ENCODE assay signal across 8 cellular contexts in the genomic region with DNA sequence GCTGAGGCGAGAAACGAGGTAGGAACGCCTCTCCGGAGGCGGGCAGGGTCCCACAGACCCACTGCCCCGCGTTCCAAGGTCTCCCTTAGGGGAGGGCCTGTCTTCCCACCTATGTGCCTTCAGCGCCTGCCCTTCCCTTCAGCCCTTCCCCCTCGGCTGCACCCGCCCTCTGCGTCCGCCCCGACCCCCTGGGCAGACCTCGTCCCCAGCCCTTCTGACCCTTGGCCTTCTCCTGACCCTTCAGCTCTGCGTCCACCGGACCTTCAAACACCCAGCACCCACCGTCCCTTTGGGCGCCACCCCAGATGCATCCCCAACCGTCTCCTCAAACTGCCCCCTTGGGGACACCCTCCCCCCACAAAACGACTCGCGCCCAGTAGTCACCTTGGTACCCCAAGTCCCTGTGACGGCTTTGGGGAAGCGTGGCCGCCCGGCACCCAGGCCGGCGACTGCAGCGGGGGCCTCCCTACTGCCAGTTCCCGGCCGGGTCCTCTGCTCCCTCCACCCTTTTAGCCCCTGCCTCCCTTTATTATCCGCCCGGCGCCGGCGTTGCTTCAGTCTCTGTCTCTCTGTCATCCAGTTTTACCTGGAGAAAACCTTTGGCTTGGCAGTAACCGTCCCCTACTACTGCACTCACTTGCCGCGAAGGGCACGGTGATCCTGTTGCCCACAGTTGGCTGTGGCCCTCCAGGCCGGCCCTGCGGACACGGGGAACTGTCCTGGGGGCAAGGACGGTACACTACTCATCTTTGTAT. TPM values are rescaled to one million over a fixed set of nuclear protein-coding genes. Genes with fewer than 3 reads are reported as not detected.
A peak's percentile ranks its signal among the peaks of the same experiment; 100 is the strongest.
DNase-seq lines count a peak whose midpoint lies in the region; ATAC-seq and TF ChIP-seq lines count a peak whose summit lies in the region.

No MANE protein-coding gene starts in this region.

- intact Hi-C loops in vagina (cut with DNase I) = loop anchor here (5.0 kb wide), 1 partner anchor 112 kb away; no protein-coding TSS in a partner anchor

- peak overlapping the region; percentile 49 for H3K4me3 ChIP-seq in RWPE2 (ENCODE audit: severe bottlenecking)
- peak overlapping the region; percentile 74 to 88 for H3K4me3 ChIP-seq in muscle layer of duodenum (ENCODE audit: low read depth in 1 of 2, low read length in 2 of 2)
- H3K4me3 ChIP-seq in vagina = peak overlapping the region; percentile 89 to 92

- DNase-seq in NOMO-1 treated with DMSO at 0.1 percent for 48 hours (lab: John Stamatoyannopoulos, UW; ENCODE audit: unreplicated experiment) (peak; percentile 39), NOMO-1 treated with dmso at 0.1 percent for 144 hours (lab: John Stamatoyannopoulos, UW; ENCODE audit: unreplicated experiment) (no peak), RWPE2 (ENCODE audit: low spot score) (no peak), epithelial cell of prostate (ENCODE audit: low read depth, low spot score) (no peak), vagina (ENCODE audit: extremely low spot score in 2 of 2) (no peak)

- ATAC-seq in RWPE2 (ENCODE audit: low read depth) = peak; percentile 53
- ATAC-seq in GM19324 (IDR thresholded peaks at IDR 0.05; ENCODE audit: low FRiP score, unreplicated experiment) = no peak
- ATAC-seq in GM18861 (IDR thresholded peaks at IDR 0.05; ENCODE audit: unreplicated experiment) = no peak

- TF ChIP-seq CTCF in RWPE2 (IDR thresholded peaks at IDR 0.05; ENCODE audit: poor library complexity, severe bottlenecking) (peak; percentile 2), vagina (IDR thresholded peaks at IDR 0.05) (no peak)

- peak overlapping the region; percentile 94 for H3K27ac ChIP-seq in RWPE2 (ENCODE audit: poor library complexity, severe bottlenecking)
- H3K27ac ChIP-seq in epithelial cell of prostate = peak overlapping the region; percentile 86
- H3K27ac ChIP-seq in muscle layer of duodenum (ENCODE audit: low read length) = peak overlapping the region; percentile 90
- H3K27ac ChIP-seq in vagina = peak overlapping the region; percentile 95

- no peaks in the 10 kb centered on the region for H3K9me3 ChIP-seq in RWPE2 (ENCODE audit: severe bottlenecking)
- peaks cover 0 to 3% of the 10 kb centered on the region in 2 donors for H3K9me3 ChIP-seq in muscle layer of duodenum (ENCODE audit: control insufficient read depth in 1 of 2, low read length in 2 of 2)
- no peaks in the 10 kb centered on the region for H3K9me3 ChIP-seq in vagina

- H3K27me3 ChIP-seq in RWPE2 (ENCODE audit: insufficient read depth, poor library complexity, severe bottlenecking) = no peaks in the 10 kb centered on the region
- no peaks in the 10 kb centered on the region for H3K27me3 ChIP-seq in muscle layer of duodenum (ENCODE audit: low read depth, low read length)
- H3K27me3 ChIP-seq in vagina = no peaks in the 10 kb centered on the region

- H3K4me1 ChIP-seq in RWPE2 (ENCODE audit: insufficient read depth, poor library complexity, severe bottlenecking) (peaks cover 15% of the 10 kb centered on the region), muscle layer of duodenum (ENCODE audit: control insufficient read depth in 1 of 2, insufficient read depth in 2 of 2, low read length in 2 of 2) (peaks cover 4 to 16% of the 10 kb centered on the region in 2 donors), vagina (peaks cover 38% of the 10 kb centered on the region)

- no peak for TF ChIP-seq POLR2A in vagina (IDR thresholded peaks at IDR 0.05)

- peaks cover 21% of the 10 kb centered on the region for H3K36me3 ChIP-seq in RWPE2 (ENCODE audit: low read depth)
- H3K36me3 ChIP-seq in muscle layer of duodenum (ENCODE audit: control insufficient read depth in 1 of 2, insufficient read depth in 2 of 2, low read length in 2 of 2) = peaks cover 0 to 5% of the 10 kb centered on the region in 2 donors
- H3K36me3 ChIP-seq in vagina = no peaks in the 10 kb centered on the region

RNA-seq across cellular contexts. Expression of a gene that starts 0.4 kb away (rescaled TPM):
- 18.9 TPM for total RNA-seq in vagina
